Comparison of ENCODE assay signal across 21 cellular contexts in genomic region chr4:148634476-148634875, GRCh38.
DNase-seq lines count a peak whose midpoint lies in the region; ATAC-seq and TF ChIP-seq lines count a peak whose summit lies in the region.
"Had no signal": no experiment of that assay in that cellular context is flagged by ENCODE, and none has a peak within 500 bp of the region (broad histone marks: within the 10 kb centered on the region; RNA-seq: fewer than 3 reads in every experiment).

No MANE protein-coding gene starts in this region.

- dilution Hi-C loops in mammary epithelial cell (cut with HindIII; ENCODE audit: low sequenced_read_pairs) = no loop called here

- peak; percentile 70 for ATAC-seq in left colon
- no peak for ATAC-seq in upper lobe of right lung
- ATAC-seq: HCT116, heart right ventricle, HepG2, SK-N-SH treated with all-trans-retinoic acid at 6 μM for 48 hours had no signal

- DNase-seq in EL (peak; percentile 11), LoVo (ENCODE audit: low spot score) (peak; percentile 23), mammary epithelial cell (peak; percentile 81), left colon (peak in 1 of 2 donors; percentile 30), left ventricle myocardium inferior (no peak), upper lobe of right lung (no peak)
- DNase-seq in stimulated activated CD4-positive, alpha-beta T cell treated with anti-CD3 and anti-CD28 coated beads, Interleukin-2, amount 100 ng/mL, for 48 hours = no peak
- no peak for DNase-seq in activated CD8-positive, alpha-beta memory T cell treated with anti-CD3 and anti-CD28 coated beads, Interleukin-2, amount 50 U/mL, for 4 hours
- DNase-seq: ACHN; activated CD4-positive, alpha-beta T cell treated with anti-CD3 and anti-CD28 coated beads for 48 hours; CD4-positive, CD25-positive, alpha-beta regulatory T cell; DMS79 treated with DMSO at 0.1 percent for 48 hours; heart right ventricle; kidney; NCI-H187 treated with DMSO at 0.1 percent for 48 hours; NCI-H510A; stimulated activated CD4-positive, alpha-beta T cell treated with anti-CD3 and anti-CD28 coated beads, Interleukin-15, amount 100 ng/mL, for 24 hours had no signal

- H3K9me3 ChIP-seq in mammary epithelial cell (replicated peaks; ENCODE audit: insufficient read depth, low read length) (peaks cover 16% of the 10 kb centered on the region), left ventricle myocardium inferior (replicated peaks) (peaks cover 20% of the 10 kb centered on the region), upper lobe of right lung (no peaks in the 10 kb centered on the region)

- CTCF ChIA-PET in mammary epithelial cell (lab: Charles Lee; ENCODE audit: low non-redundant PET) = interaction anchor here (0.6 kb wide), 1 partner anchor 151 kb away, joined by 4 read pairs; no protein-coding TSS in a partner anchor

- H3K36me3 ChIP-seq in mammary epithelial cell (ENCODE audit: insufficient read depth, low read length) (no peaks in the 10 kb centered on the region), left ventricle myocardium inferior (no peaks in the 10 kb centered on the region), upper lobe of right lung (no peaks in the 10 kb centered on the region)
- H3K36me3 ChIP-seq: esophagus muscularis mucosa, heart right ventricle had no signal

- 22% methylated on average over 3 of the region's 3 CpGs for WGBS in mammary epithelial cell (ENCODE audit: low coverage, missing lambda C conversion rate)

- no TSS peak for BruUV-seq in mammary epithelial cell (replicated peaks; lab: Mats Ljungman, UMichigan)

- H2AFZ ChIP-seq in mammary epithelial cell (ENCODE audit: low read depth, low read length) = no peak overlapping the region

- no peak overlapping the region for H3K4me2 ChIP-seq in mammary epithelial cell (ENCODE audit: insufficient read depth, low read depth, low read length)

- in situ Hi-C loops in mammary epithelial cell (cut with MboI; ENCODE audit: low sequenced_read_pairs in 2 of 2) = no loop called here

- TF ChIP-seq CTCF in mammary epithelial cell (conservative IDR thresholded peaks at IDR 0.05 in 1 of 2, IDR thresholded peaks at IDR 0.05 in 1 of 2; ENCODE audit: extremely low read depth in 1 of 2, insufficient read depth in 1 of 2, low read depth in 1 of 2, low read length in 2 of 2) (peak in 1 of 2 donors; percentile 10), left ventricle myocardium inferior (IDR thresholded peaks at IDR 0.05; ENCODE audit: borderline replicate concordance) (no peak), upper lobe of right lung (IDR thresholded peaks at IDR 0.05) (no peak)

- no peaks in the 10 kb centered on the region for H3K79me2 ChIP-seq in mammary epithelial cell (ENCODE audit: insufficient read depth, low read length)

- intact Hi-C loops in mammary epithelial cell (cut with micrococcal nuclease) = no loop called here
- intact Hi-C loops in left colon (cut with DNase I, micrococcal nuclease) = no loop called here
- intact Hi-C loops in left ventricle myocardium inferior (cut with micrococcal nuclease) = no loop called here
- intact Hi-C loops in upper lobe of right lung (cut with DNase I) = no loop called here

- H3K4me1 ChIP-seq in mammary epithelial cell (ENCODE audit: insufficient read depth, low read length) (peaks cover 6% of the 10 kb centered on the region), left ventricle myocardium inferior (no peaks in the 10 kb centered on the region), upper lobe of right lung (no peaks in the 10 kb centered on the region)
- H3K4me1 ChIP-seq: esophagus muscularis mucosa, heart right ventricle had no signal

- no peak overlapping the region for H3K9ac ChIP-seq in mammary epithelial cell (ENCODE audit: insufficient read depth, low read length)

- H4K20me1 ChIP-seq in mammary epithelial cell (ENCODE audit: insufficient read depth, low read length) = no peaks in the 10 kb centered on the region

- no peaks in the 10 kb centered on the region for H3K27me3 ChIP-seq in mammary epithelial cell (ENCODE audit: insufficient read depth, low read length)
- H3K27me3 ChIP-seq in left ventricle myocardium inferior (ENCODE audit: low read depth) = no peaks in the 10 kb centered on the region
- no peaks in the 10 kb centered on the region for H3K27me3 ChIP-seq in upper lobe of right lung
- H3K27me3 ChIP-seq: esophagus muscularis mucosa, heart right ventricle had no signal

- H3K4me3 ChIP-seq in mammary epithelial cell (replicated peaks in 1 of 3; ENCODE audit: insufficient read depth in 1 of 3, low read depth in 2 of 3, low read length in 3 of 3) (no peak overlapping the region), left ventricle myocardium inferior (no peak overlapping the region), upper lobe of right lung (no peak overlapping the region)
- H3K4me3 ChIP-seq: esophagus muscularis mucosa, heart right ventricle had no signal

- H3K27ac ChIP-seq in mammary epithelial cell (ENCODE audit: insufficient read depth, low read depth, low read length) = no peak overlapping the region
- no peak overlapping the region for H3K27ac ChIP-seq in left ventricle myocardium inferior (replicated peaks)
- no peak overlapping the region for H3K27ac ChIP-seq in upper lobe of right lung
- H3K27ac ChIP-seq: esophagus muscularis mucosa, heart right ventricle had no signal

Comparison
In these comparisons a context has a peak if more than half of its experiments do, and no peak if none do; other contexts are left out.
1. DNase-seq: peak in EL (single experiment), LoVo (single experiment) and mammary epithelial cell (single experiment); none in stimulated activated CD4-positive, alpha-beta T cell treated with anti-CD3 and anti-CD28 coated beads, Interleukin-2, amount 100 ng/mL, for 48 hours (0 of 2), left ventricle myocardium inferior (single experiment), activated CD8-positive, alpha-beta memory T cell treated with anti-CD3 and anti-CD28 coated beads, Interleukin-2, amount 50 U/mL, for 4 hours (single experiment) and upper lobe of right lung (single experiment).